ENCODE assay signal across 11 cellular contexts in genomic region chr19:10421981-10422461, GRCh38. TPM values are rescaled to one million over a fixed set of nuclear protein-coding genes. Genes with fewer than 3 reads are reported as not detected.
DNase-seq lines count a peak whose midpoint lies in the region; ATAC-seq and TF ChIP-seq lines count a peak whose summit lies in the region.
"Had no signal": no experiment of that assay in that cellular context is flagged by ENCODE, and none has a peak within 500 bp of the region (broad histone marks: within the 10 kb centered on the region; RNA-seq: fewer than 3 reads in every experiment).

No MANE protein-coding gene starts in this region.

- CTCF ChIA-PET in activated CD8-positive, alpha-beta T cell treated with anti-CD3 and anti-CD28 coated beads for 36 hours (lab: Charles Lee), result interaction anchor here (0.7 to 22.7 kb wide), 7 partner anchors 10 to 190 kb away, joined by 3 to 587 read pairs (median 4); partner anchors contain the start of genes CDC37, ICAM1 and ICAM5

- no peak for TF ChIP-seq CTCF in HFF-Myc (IDR thresholded peaks at IDR 0.05; ENCODE audit: low read depth, low read length, missing control alignments)
- TF ChIP-seq CTCF in activated CD8-positive, alpha-beta T cell treated with anti-CD3 and anti-CD28 coated beads for 36 hours (IDR thresholded peaks at IDR 0.05), result no peak
- no peak for TF ChIP-seq CTCF in natural killer cell (IDR thresholded peaks at IDR 0.05)

- peaks cover 5% of the 10 kb centered on the region for H3K36me3 Mint-ChIP-seq in activated CD8-positive, alpha-beta T cell treated with anti-CD3 and anti-CD28 coated beads for 36 hours (ENCODE audit: low read depth)
- H3K36me3 Mint-ChIP-seq in natural killer cell, result no peaks in the 10 kb centered on the region

- peak; percentile 27 for DNase-seq in DMS53 (lab: John Stamatoyannopoulos, UW)
- no peak for DNase-seq in DMS53 treated with DMSO at 0.1 percent for 48 hours (lab: John Stamatoyannopoulos, UW; ENCODE audit: unreplicated experiment)
- no peak for DNase-seq in HFF-Myc (ENCODE audit: extremely low read depth, low read depth)
- no peak for DNase-seq in activated CD8-positive, alpha-beta T cell treated with anti-CD3 and anti-CD28 coated beads for 36 hours
- no peak for DNase-seq in natural killer cell
- DNase-seq in retina, result no peak
- DNase-seq in NCI-H1417 treated with DMSO at 0.1 percent for 48 hours (lab: John Stamatoyannopoulos, UW), result no peak
- no peak for DNase-seq in head of caudate nucleus
- DNase-seq: GDM1, hippocampal formation, NCI-H1417 had no signal

- POLR2A ChIA-PET in activated CD8-positive, alpha-beta T cell treated with anti-CD3 and anti-CD28 coated beads for 36 hours (lab: Charles Lee), result interaction anchor here (2.9 to 9.7 kb wide), 2 partner anchors 10 to 17 kb away, joined by 11 to 161 read pairs; partner anchors contain the start of gene CDC37

- peak overlapping the region; percentile 76 for H3K4me3 Mint-ChIP-seq in activated CD8-positive, alpha-beta T cell treated with anti-CD3 and anti-CD28 coated beads for 36 hours
- H3K4me3 Mint-ChIP-seq in natural killer cell, result peak overlapping the region; percentile 68

- ATAC-seq in activated CD8-positive, alpha-beta T cell treated with anti-CD3 and anti-CD28 coated beads for 36 hours, result no peak
- ATAC-seq in natural killer cell, result no peak

- H3K4me1 Mint-ChIP-seq in activated CD8-positive, alpha-beta T cell treated with anti-CD3 and anti-CD28 coated beads for 36 hours (ENCODE audit: low read depth), result peaks cover 70% of the 10 kb centered on the region
- peaks cover 38 to 63% of the 10 kb centered on the region in 2 donors for H3K4me1 Mint-ChIP-seq in natural killer cell

- H3K9me3 Mint-ChIP-seq in activated CD8-positive, alpha-beta T cell treated with anti-CD3 and anti-CD28 coated beads for 36 hours, result no peaks in the 10 kb centered on the region
- H3K9me3 Mint-ChIP-seq in natural killer cell, result no peaks in the 10 kb centered on the region

- H3K4me3 ChIP-seq in HFF-Myc (replicated peaks; ENCODE audit: low read depth, low read length), result peak overlapping the region; percentile 97

- H3K27ac Mint-ChIP-seq in activated CD8-positive, alpha-beta T cell treated with anti-CD3 and anti-CD28 coated beads for 36 hours, result peak overlapping the region; percentile 71
- peak overlapping the region; percentile 71 to 84 for H3K27ac Mint-ChIP-seq in natural killer cell

- intact Hi-C loops in activated CD8-positive, alpha-beta T cell treated with anti-CD3 and anti-CD28 coated beads for 36 hours (cut with micrococcal nuclease), result no loop called here
- intact Hi-C loops in natural killer cell (cut with micrococcal nuclease), result loop anchor here (5.0 kb wide), 1 partner anchor 230 kb away; the partner anchor contains the start of gene ILF3
- intact Hi-C loops in head of caudate nucleus (cut with DNase I), result no loop called here

- H3K27me3 Mint-ChIP-seq in activated CD8-positive, alpha-beta T cell treated with anti-CD3 and anti-CD28 coated beads for 36 hours, result peaks cover 17% of the 10 kb centered on the region
- peaks cover 21 to 31% of the 10 kb centered on the region in 2 donors for H3K27me3 Mint-ChIP-seq in natural killer cell (ENCODE audit: low read depth in 2 of 2)

RNA-seq across cellular contexts. Expression of gene PDE4A, which starts 1.7 kb away (rescaled TPM):
- total RNA-seq in activated CD8-positive, alpha-beta T cell treated with anti-CD3 and anti-CD28 coated beads for 36 hours, result 10 to 100 TPM; 24.6 to 25.5 TPM
- 10 to 100 TPM; 34.2 to 46.2 (median 44.9) TPM for total RNA-seq in natural killer cell

RNA-seq across cellular contexts. Expression of gene CDC37, which starts 18.7 kb away (rescaled TPM):
- total RNA-seq in activated CD8-positive, alpha-beta T cell treated with anti-CD3 and anti-CD28 coated beads for 36 hours, result 100 to 1,000 TPM; 236 to 238 TPM
- 100 to 1,000 TPM; 211 to 242 (median 223) TPM for total RNA-seq in natural killer cell

RNA-seq across cellular contexts. Expression of gene TYK2, which starts 41.6 kb away (rescaled TPM):
- 100 to 1,000 TPM; 143 TPM for total RNA-seq in activated CD8-positive, alpha-beta T cell treated with anti-CD3 and anti-CD28 coated beads for 36 hours
- total RNA-seq in natural killer cell, result 100 to 1,000 TPM; 401 to 469 (median 454) TPM
